Comparison of ENCODE assay signal across 1 cellular context in the genomic region with DNA sequence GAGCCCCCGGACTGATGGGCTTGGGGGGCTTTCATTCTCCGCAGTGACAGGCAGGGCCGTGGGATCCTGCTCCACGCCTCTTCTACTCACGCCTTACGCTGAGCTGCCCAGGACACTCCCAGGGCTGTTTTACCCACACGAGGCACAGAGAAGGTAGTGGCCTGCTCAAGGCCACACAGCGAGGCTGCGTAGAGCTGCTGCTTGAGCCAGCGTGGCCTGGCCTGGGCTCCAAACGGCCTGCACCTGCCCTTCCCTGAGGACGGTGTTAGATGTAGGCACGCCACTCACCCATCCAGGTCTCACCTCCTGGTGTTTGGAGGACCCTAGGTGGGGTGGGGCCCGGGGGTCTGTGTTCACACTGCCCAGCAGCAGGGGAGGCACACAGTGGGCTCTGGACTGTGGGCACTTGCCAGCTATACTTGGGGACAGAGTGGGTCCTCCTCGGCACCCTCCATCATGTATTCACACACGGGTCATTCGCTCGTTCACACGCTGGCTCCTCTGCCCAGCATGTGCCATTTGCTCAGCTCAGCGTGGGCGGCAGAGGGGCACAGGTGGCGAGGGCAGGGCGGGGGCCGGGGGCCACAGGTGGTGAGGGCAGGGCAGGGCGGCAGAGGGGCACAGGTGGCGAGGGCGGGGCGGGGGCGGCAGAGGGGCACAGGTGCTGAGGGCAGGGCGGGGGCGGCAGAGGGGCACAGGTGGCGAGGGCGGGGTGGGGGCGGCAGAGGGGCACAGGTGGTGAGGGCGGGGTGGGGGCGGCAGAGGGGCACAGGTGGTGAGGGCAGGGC.
TF ChIP-seq lines count a peak whose summit lies in the region.

No MANE protein-coding gene starts in this region.

TF ChIP-seq in A549, 52 proteins besides CTCF, POLR2A, EP300 and RAD21:
- TF ChIP-seq EHF (CRISPR knock-in tag; IDR thresholded peaks at IDR 0.05) (no peak), CEBPB (IDR thresholded peaks at IDR 0.05) (no peak), ZFP36 (IDR thresholded peaks at IDR 0.05; ENCODE audit: borderline replicate concordance, partially characterized antibody) (peak; percentile 43), HOXB5 (CRISPR knock-in tag; IDR thresholded peaks at IDR 0.05) (no peak), PHF8 (IDR thresholded peaks at IDR 0.05; ENCODE audit: borderline replicate concordance, low read depth) (no peak)
- TF ChIP-seq, protein P1, sequence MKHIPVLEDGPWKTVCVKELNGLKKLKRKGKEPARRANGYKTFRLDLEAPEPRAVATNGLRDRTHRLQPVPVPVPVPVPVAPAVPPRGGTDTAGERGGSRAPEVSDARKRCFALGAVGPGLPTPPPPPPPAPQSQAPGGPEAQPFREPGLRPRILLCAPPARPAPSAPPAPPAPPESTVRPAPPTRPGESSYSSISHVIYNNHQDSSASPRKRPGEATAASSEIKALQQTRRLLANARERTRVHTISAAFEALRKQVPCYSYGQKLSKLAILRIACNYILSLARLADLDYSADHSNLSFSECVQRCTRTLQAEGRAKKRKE (CRISPR knock-in tag; IDR thresholded peaks at IDR 0.05; ENCODE audit: low read depth), result no peak
